In the genomic region with DNA sequence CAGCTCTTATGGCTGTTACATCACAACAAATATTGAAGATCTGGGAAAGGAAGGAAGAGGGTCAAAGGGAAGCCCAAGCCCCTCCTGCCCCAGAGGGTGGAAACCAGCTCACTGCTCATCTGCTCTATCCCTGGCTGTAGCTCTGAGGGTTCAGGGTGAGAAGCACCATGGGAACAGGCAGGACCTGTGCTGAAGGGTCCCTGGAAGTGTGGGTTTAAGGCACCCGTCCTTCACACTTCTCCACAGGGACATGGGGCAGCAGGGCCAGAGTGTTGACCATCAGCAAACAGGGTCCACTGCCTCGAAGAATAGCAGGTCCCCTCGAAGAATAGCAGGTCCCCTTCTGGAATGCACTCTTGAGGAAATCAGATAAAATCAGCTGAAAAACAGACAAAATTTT, we compare ENCODE assay signal across 13 cellular contexts.
"Had no signal": no experiment of that assay in that cellular context is flagged by ENCODE, and none has a peak within 500 bp of the region (broad histone marks: within the 10 kb centered on the region; RNA-seq: fewer than 3 reads in every experiment).

No MANE protein-coding gene starts in this region.

- H3K4me3 Mint-ChIP-seq: activated CD8-positive, alpha-beta memory T cell treated with anti-CD3 and anti-CD28 coated beads, Interleukin-2, amount 10 ng/mL, durations not matched to agents 7 days and 5 days; activated naive CD4-positive, alpha-beta T cell treated with anti-CD3 and anti-CD28 coated beads, Interleukin-2, amount 10 ng/mL, durations not matched to agents 7 days and 5 days; activated T-cell treated with anti-CD3 and anti-CD28 coated beads, Interleukin-2, amount 50 U/mL, for 24 hours; endodermal cell; stimulated activated naive B cell treated with anti-CD40 and anti-IgM and Interleukin-4, amounts not matched to agents 10 μg/mL and 1 μg/mL and 100 μg/mL, for 72 hours; T-cell had no signal

- H2AFZ ChIP-seq: neural progenitor cell had no signal

- FAIRE-seq: islet of Langerhans had no signal

- H3K36me3 ChIP-seq: neural progenitor cell, pancreas, tibial nerve, uterus had no signal

- H3K36me3 Mint-ChIP-seq: activated CD8-positive, alpha-beta memory T cell treated with anti-CD3 and anti-CD28 coated beads, Interleukin-2, amount 10 ng/mL, durations not matched to agents 7 days and 5 days; activated naive CD4-positive, alpha-beta T cell treated with anti-CD3 and anti-CD28 coated beads, Interleukin-2, amount 10 ng/mL, durations not matched to agents 7 days and 5 days; stimulated activated naive B cell treated with anti-CD40 and anti-IgM and Interleukin-4, amounts not matched to agents 10 μg/mL and 1 μg/mL and 100 μg/mL, for 72 hours had no signal

- H3K9me3 ChIP-seq: pancreas, tibial nerve, uterus had no signal

- H3K4me3 ChIP-seq: dorsolateral prefrontal cortex, lung, neural progenitor cell, pancreas, tibial nerve, uterus had no signal

- H3K4me1 ChIP-seq: uterus had no signal

- H3K27ac Mint-ChIP-seq: activated CD8-positive, alpha-beta memory T cell treated with anti-CD3 and anti-CD28 coated beads, Interleukin-2, amount 10 ng/mL, durations not matched to agents 7 days and 5 days; activated T-cell treated with anti-CD3 and anti-CD28 coated beads, Interleukin-2, amount 50 U/mL, for 24 hours; endodermal cell; neural progenitor cell; stimulated activated naive B cell treated with anti-CD40 and anti-IgM and Interleukin-4, amounts not matched to agents 10 μg/mL and 1 μg/mL and 100 μg/mL, for 72 hours had no signal

- H3K9me3 Mint-ChIP-seq: activated naive CD4-positive, alpha-beta T cell treated with anti-CD3 and anti-CD28 coated beads, Interleukin-2, amount 10 ng/mL, durations not matched to agents 7 days and 5 days; activated T-cell treated with anti-CD3 and anti-CD28 coated beads, Interleukin-2, amount 50 U/mL, for 24 hours; stimulated activated naive B cell treated with anti-CD40 and anti-IgM and Interleukin-4, amounts not matched to agents 10 μg/mL and 1 μg/mL and 100 μg/mL, for 72 hours; T-cell had no signal

- H3K4me2 ChIP-seq: neural progenitor cell had no signal

- H3K27me3 ChIP-seq: uterus had no signal

- H3K27ac ChIP-seq: neural progenitor cell, pancreas had no signal

- H3K9ac ChIP-seq: neural progenitor cell had no signal
